In the genomic region with DNA sequence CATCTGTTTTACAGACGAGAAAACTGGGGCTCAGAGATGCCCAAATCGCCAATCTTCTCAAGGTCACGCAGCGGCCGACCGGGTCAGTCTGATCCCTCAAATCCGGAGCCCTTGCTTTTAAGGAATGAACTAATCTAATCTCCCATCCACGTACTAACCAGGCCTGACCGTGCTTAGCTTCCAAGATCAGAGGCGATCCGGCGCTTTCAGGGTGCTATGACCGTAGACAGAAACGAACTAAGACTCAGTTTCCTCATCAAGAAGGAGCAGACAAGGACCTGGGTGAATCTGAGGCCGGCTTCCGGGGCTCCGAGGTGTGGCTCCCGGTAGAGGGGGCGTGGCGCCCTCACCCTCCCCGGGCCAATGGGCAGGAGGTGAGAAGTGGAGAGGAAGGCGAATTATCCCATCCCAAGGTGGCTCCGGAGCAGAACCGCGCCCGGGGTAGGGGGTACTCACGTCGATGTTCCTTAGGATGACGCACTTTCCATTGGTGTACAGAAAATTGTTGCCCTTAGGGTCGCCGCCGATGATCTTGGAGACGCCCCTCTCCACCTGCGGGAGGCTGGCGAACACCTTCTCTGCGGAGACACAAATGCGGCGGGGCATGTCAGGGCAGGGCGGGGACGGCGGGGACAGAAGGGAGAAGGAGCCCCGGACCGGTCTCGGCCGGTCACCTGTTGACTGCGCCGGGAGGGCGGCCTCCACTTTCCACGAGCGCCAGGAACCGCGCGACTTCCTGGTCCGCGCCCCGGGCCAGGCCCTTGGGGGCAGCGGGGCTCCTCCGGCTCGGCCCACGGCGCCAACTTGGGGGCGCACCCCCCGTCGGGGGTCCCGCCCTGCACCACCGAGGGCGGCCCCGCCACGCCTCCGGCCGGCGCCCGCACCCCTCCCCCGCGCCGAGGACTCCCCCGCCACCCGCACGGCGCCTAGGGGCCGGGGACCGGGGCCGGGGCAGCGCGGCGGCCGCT, we compare ENCODE assay signal across 9 cellular contexts. TPM values are rescaled to one million over a fixed set of nuclear protein-coding genes. Genes with fewer than 3 reads are reported as not detected.
DNase-seq lines count a peak whose midpoint lies in the region; ATAC-seq, FAIRE-seq and TF ChIP-seq lines count a peak whose summit lies in the region.
"Had no signal": no experiment of that assay in that cellular context is flagged by ENCODE, and none has a peak within 500 bp of the region (broad histone marks: within the 10 kb centered on the region; RNA-seq: fewer than 3 reads in every experiment).

No MANE protein-coding gene starts in this region.

- peak overlapping the region; percentile 85 for H3K18ac ChIP-seq in H1 (ENCODE audit: extremely low read depth, low read length)

- H3K36me3 ChIP-seq in H1 (ENCODE audit: control insufficient read depth in 2 of 4, insufficient read depth in 4 of 4, low read length in 3 of 4) (peaks cover 11 to 47% (median 30%) of the 10 kb centered on the region in 4 experiments), muscle layer of colon (ENCODE audit: insufficient read depth, low read length) (peaks cover 44% of the 10 kb centered on the region)

- H3K4me2 ChIP-seq in H1 (ENCODE audit: insufficient read depth in 1 of 2, low read depth in 2 of 2, low read length in 2 of 2): peak overlapping the region; percentile 85 to 87

- DNase-seq in DMS 273 (lab: John Stamatoyannopoulos, UW; ENCODE audit: unreplicated experiment) (peak; percentile 53), DMS 273 treated with DMSO at 0.1 percent for 48 hours (lab: John Stamatoyannopoulos, UW) (no peak), NCI-H146 (lab: John Stamatoyannopoulos, UW) (peak; percentile 60), H1 (ENCODE audit: low read depth in 1 of 2, low spot score in 2 of 2) (peak in 1 of 2 experiments; percentile 71), substantia nigra (lab: John Stamatoyannopoulos, UW) (peak in 5 of 49 donors; percentile 21 to 69 (median 36))
- DNase-seq in activated CD8-positive, alpha-beta T cell treated with anti-CD3 and anti-CD28 coated beads, Interleukin-2, amount 10 ng/mL, durations not matched to agents 7 days and 5 days: peak; percentile 83

- no peak overlapping the region for H2BK120ac ChIP-seq in H1 (replicated peaks; ENCODE audit: low read depth, low read length)

- H3K79me1 ChIP-seq in H1 (ENCODE audit: low read depth, low read length): peaks cover 13% of the 10 kb centered on the region

- H3K27ac ChIP-seq in H1 (ENCODE audit: low read depth, low read length): peak overlapping the region; percentile 95
- peak overlapping the region; percentile 89 for H3K27ac ChIP-seq in muscle layer of colon (ENCODE audit: low read depth, low read length)
- peak overlapping the region; percentile 69 for H3K27ac ChIP-seq in substantia nigra (ENCODE audit: low read depth, low read length, poor library complexity, severe bottlenecking)

- H3K9me3 ChIP-seq in H1 (ENCODE audit: insufficient read depth in 2 of 2, low read depth in 1 of 2, low read length in 1 of 2): no peaks in the 10 kb centered on the region
- H3K9me3 ChIP-seq in muscle layer of colon (ENCODE audit: low read length): no peaks in the 10 kb centered on the region

- peak overlapping the region; percentile 76 for H4K5ac ChIP-seq in H1 (ENCODE audit: insufficient read length, low read depth, low read length)

- no peak overlapping the region for H3K4ac ChIP-seq in H1 (replicated peaks; ENCODE audit: insufficient read length, low read depth, low read length)

- H3K14ac ChIP-seq in H1 (ENCODE audit: insufficient read length): no peak overlapping the region

- TF ChIP-seq EP300 in H1 (IDR thresholded peaks at IDR 0.05; ENCODE audit: borderline replicate concordance in 1 of 2, low read depth in 2 of 2, low read length in 2 of 2): no peak

- no peak overlapping the region for H3K56ac ChIP-seq in H1 (replicated peaks; ENCODE audit: insufficient read length, low read depth, low read length)

- H3K4me1 ChIP-seq in H1 (replicated peaks in 1 of 4; ENCODE audit: control insufficient read depth in 3 of 4, insufficient read depth in 4 of 4, low read length in 3 of 4): peaks cover 18 to 41% (median 25%) of the 10 kb centered on the region in 4 experiments
- H3K4me1 ChIP-seq in muscle layer of colon (ENCODE audit: insufficient read depth, low read length): peaks cover 74% of the 10 kb centered on the region

- 26% methylated on average over 33 of the region's 87 CpGs; no CpG with 5 or more reads in 1 of the 2 experiments for WGBS in H1 (ENCODE audit: extremely low coverage in 1 of 2, insufficient coverage in 1 of 2, insufficient read length in 1 of 2, insufficient replicate concordance in 2 of 2, low coverage in 1 of 2, low lambda C conversion rate in 2 of 2, missing lambda C conversion rate in 1 of 2), 2 experiments

- H3K27me3 ChIP-seq in H1 (replicated peaks in 1 of 4; ENCODE audit: control insufficient read depth in 3 of 4, extremely low read depth in 1 of 4, insufficient read depth in 3 of 4, low read length in 3 of 4) (no peaks in the 10 kb centered on the region), muscle layer of colon (ENCODE audit: control insufficient read depth in 1 of 2, insufficient read depth in 2 of 2, low read length in 2 of 2) (no peaks in the 10 kb centered on the region)

- no peak overlapping the region for H2AFZ ChIP-seq in H1 (ENCODE audit: low read length)

- H3K27ac Mint-ChIP-seq in activated CD8-positive, alpha-beta T cell treated with anti-CD3 and anti-CD28 coated beads, Interleukin-2, amount 10 ng/mL, durations not matched to agents 7 days and 5 days: peak overlapping the region; percentile 90

- FAIRE-seq in H1 (lab: Jason Lieb, UNC): no peak
- FAIRE-seq: A204.1 had no signal

- 0 out of 2 replicates have a peak overlapping the region, but pooled peaks have one; percentile 61 for H2BK20ac ChIP-seq in H1 (ENCODE audit: low read length)

- H3K4me1 Mint-ChIP-seq in activated CD8-positive, alpha-beta T cell treated with anti-CD3 and anti-CD28 coated beads, Interleukin-2, amount 10 ng/mL, durations not matched to agents 7 days and 5 days (ENCODE audit: low read depth): peaks cover 70% of the 10 kb centered on the region

- H4K8ac ChIP-seq in H1 (ENCODE audit: extremely low read depth, insufficient read depth, low read length): peak overlapping the region; percentile 97; the same call in 1 of the 2 replicates

- TF ChIP-seq CTCF in H1 (IDR thresholded peaks at IDR 0.05; ENCODE audit: control extremely low read depth in 1 of 3, insufficient read depth in 1 of 3, low read depth in 1 of 3, low read length in 3 of 3): no peak

- H2AK5ac ChIP-seq in H1 (ENCODE audit: low read depth, low read length): peak overlapping the region; percentile 20; the same call in 1 of the 2 replicates

- no peak overlapping the region for H3K23ac ChIP-seq in H1 (ENCODE audit: insufficient read length)

- peaks cover 53% of the 10 kb centered on the region for H3K36me3 Mint-ChIP-seq in activated CD8-positive, alpha-beta T cell treated with anti-CD3 and anti-CD28 coated beads, Interleukin-2, amount 10 ng/mL, durations not matched to agents 7 days and 5 days (ENCODE audit: low read depth)

- H2BK12ac ChIP-seq in H1 (ENCODE audit: low read depth, low read length): 0 out of 2 replicates have a peak overlapping the region, but pooled peaks have one; percentile 27

- H3K79me2 ChIP-seq in H1 (ENCODE audit: control insufficient read depth in 1 of 2, insufficient read depth in 2 of 2, low read length in 2 of 2): peaks cover 19 to 51% of the 10 kb centered on the region in 2 experiments

- POLR2A ChIA-PET in activated CD8-positive, alpha-beta T cell treated with anti-CD3 and anti-CD28 coated beads, Interleukin-2, amount 10 ng/mL, durations not matched to agents 7 days and 5 days (lab: Charles Lee): interaction anchor here (0.6 to 3.0 kb wide), 10 partner anchors 9 to 341 kb away, joined by 3 to 50 read pairs (median 10); a partner anchor contains a TSS
- POLR2A ChIA-PET in H1 (lab: Charles Lee; ENCODE audit: partially characterized antibody): interaction anchor here (0.9 to 13.7 kb wide), 23 partner anchors 9 to 192 kb away, joined by 3 to 197 read pairs (median 9); no protein-coding TSS in a partner anchor

- H4K20me1 ChIP-seq in H1 (replicated peaks in 1 of 2; ENCODE audit: control insufficient read depth in 1 of 2, insufficient read depth in 2 of 2, low read length in 2 of 2): peaks cover 14 to 15% of the 10 kb centered on the region in 2 experiments

- TF ChIP-seq POLR2A in H1 (IDR thresholded peaks at IDR 0.05; ENCODE audit: control extremely low read depth in 1 of 2, low read depth in 2 of 2, low read length in 2 of 2): peak in 1 of 2 experiments; percentile 73; a peak in 2 of 3 replicates

- ATAC-seq in HG02571 (IDR thresholded peaks at IDR 0.05; ENCODE audit: unreplicated experiment): peak; percentile 37
- ATAC-seq in activated CD8-positive, alpha-beta T cell treated with anti-CD3 and anti-CD28 coated beads, Interleukin-2, amount 10 ng/mL, durations not matched to agents 7 days and 5 days: peak; percentile 45

- H3K9me3 Mint-ChIP-seq in activated CD8-positive, alpha-beta T cell treated with anti-CD3 and anti-CD28 coated beads, Interleukin-2, amount 10 ng/mL, durations not matched to agents 7 days and 5 days (ENCODE audit: insufficient read depth): no peaks in the 10 kb centered on the region

- peak overlapping the region; percentile 96 for H3K4me3 Mint-ChIP-seq in activated CD8-positive, alpha-beta T cell treated with anti-CD3 and anti-CD28 coated beads, Interleukin-2, amount 10 ng/mL, durations not matched to agents 7 days and 5 days

- no peaks in the 10 kb centered on the region for H3K27me3 Mint-ChIP-seq in activated CD8-positive, alpha-beta T cell treated with anti-CD3 and anti-CD28 coated beads, Interleukin-2, amount 10 ng/mL, durations not matched to agents 7 days and 5 days (ENCODE audit: low read depth)

- peak overlapping the region; percentile 60; the same call in 1 of the 2 replicates for H2BK5ac ChIP-seq in H1 (ENCODE audit: low read depth, low read length)

- CTCF ChIA-PET in activated CD8-positive, alpha-beta T cell treated with anti-CD3 and anti-CD28 coated beads, Interleukin-2, amount 10 ng/mL, durations not matched to agents 7 days and 5 days (lab: Charles Lee): interaction anchor here (1.8 kb wide), 1 partner anchor 7 kb away, joined by 9 read pairs; no protein-coding TSS in a partner anchor
- CTCF ChIA-PET in H1 (lab: Charles Lee; ENCODE audit: partially characterized antibody): no interaction called here

- H3K4me3 ChIP-seq in H1 (ENCODE audit: extremely low read depth in 1 of 4, insufficient read depth in 2 of 4, low read depth in 3 of 4, low read length in 4 of 4) (peak overlapping the region; percentile 77 to 99 (median 88)), muscle layer of colon (ENCODE audit: low read depth in 1 of 2, low read length in 2 of 2) (peak overlapping the region; percentile 35 to 79)

- H3K9ac ChIP-seq in H1 (replicated peaks in 1 of 4; ENCODE audit: extremely low read depth in 1 of 4, low read depth in 3 of 4, low read length in 3 of 4) (peak overlapping the region; percentile 88 to 98 (median 94)), muscle layer of colon (ENCODE audit: low read length) (peak overlapping the region; percentile 54)

- peak overlapping the region; percentile 17 for H4K91ac ChIP-seq in H1 (replicated peaks; ENCODE audit: insufficient read length, low read length)

- TF ChIP-seq RAD21 in H1 (IDR thresholded peaks at IDR 0.05 in 1 of 2, conservative IDR thresholded peaks at IDR 0.05 in 1 of 2; ENCODE audit: low read depth in 2 of 2, low read length in 2 of 2): no peak

- H2BK15ac ChIP-seq in H1 (ENCODE audit: low read length): no peak overlapping the region

- H3K23me2 ChIP-seq in H1 (ENCODE audit: low read depth, low read length): peaks cover 6% of the 10 kb centered on the region; the same call in 1 of the 2 replicates

RNA-seq across cellular contexts. Expression of a gene that starts 0.7 kb away (rescaled TPM):
- total RNA-seq in activated CD8-positive, alpha-beta T cell treated with anti-CD3 and anti-CD28 coated beads, Interleukin-2, amount 10 ng/mL, durations not matched to agents 7 days and 5 days: 100 to 1,000 TPM; 516 to 550 TPM
- 315 and 339 TPM in 2 replicates for total RNA-seq in H1 (2021; fragmentation: NEBNext Ultra II Directional; extraction: Animal tissue kit (Norgen Biotek cat#: 25700))
- polyA plus RNA-seq in H1 (2011; rRNA removed): 377 and 432 TPM in 2 replicates
- polyA plus RNA-seq in H1 (2011; cell fraction: cytosol; rRNA removed): 375 TPM
- 381 TPM for polyA plus RNA-seq in H1 (2011; cell fraction: nucleus; rRNA removed)
- 213 to 348 TPM (median 304 TPM) in 4 replicates for polyA plus RNA-seq in H1 (2012, experiment 1 of 2)
- polyA plus RNA-seq in H1 (2012, experiment 2 of 2): 195 TPM
- polyA plus RNA-seq in H1 (2013, experiment 1 of 2): 135 TPM
- 138 TPM for polyA plus RNA-seq in H1 (2013, experiment 2 of 2)
- 264 and 269 TPM in 2 replicates for polyA minus RNA-seq in H1 (2011; rRNA and poly(A)+ RNA removed)
- polyA minus RNA-seq in H1 (2011; cell fraction: cytosol; rRNA and poly(A)+ RNA removed): 174 TPM
- 135 TPM for polyA minus RNA-seq in H1 (2011; cell fraction: nucleus; rRNA and poly(A)+ RNA removed)
